1 cellular context compared by ENCODE assay signal in the genomic region with DNA sequence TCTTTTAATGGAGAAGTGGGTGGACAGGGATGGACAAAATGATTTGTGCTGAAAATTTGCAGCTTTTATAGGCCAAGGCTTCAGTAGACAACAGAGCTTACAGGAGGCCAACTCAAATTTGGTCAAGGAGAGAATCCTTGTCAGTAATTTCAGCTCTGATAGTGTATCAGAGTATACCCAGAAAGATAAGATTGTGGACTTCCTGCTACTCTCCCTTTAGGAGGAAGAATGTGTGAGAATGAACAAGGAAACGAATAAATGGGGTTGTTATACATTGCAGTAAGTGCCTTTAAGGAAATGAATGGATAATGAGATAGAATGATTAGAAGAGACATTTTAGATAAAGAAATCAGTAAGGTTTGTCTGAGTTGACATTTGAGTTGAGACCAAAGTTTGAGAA.
TF ChIP-seq lines count a peak whose summit lies in the region.

No MANE protein-coding gene starts in this region.

TF ChIP-seq in HCT116, 20 proteins besides CTCF, POLR2A, EP300 and RAD21 (continued from another document):
- TF ChIP-seq, protein P1, sequence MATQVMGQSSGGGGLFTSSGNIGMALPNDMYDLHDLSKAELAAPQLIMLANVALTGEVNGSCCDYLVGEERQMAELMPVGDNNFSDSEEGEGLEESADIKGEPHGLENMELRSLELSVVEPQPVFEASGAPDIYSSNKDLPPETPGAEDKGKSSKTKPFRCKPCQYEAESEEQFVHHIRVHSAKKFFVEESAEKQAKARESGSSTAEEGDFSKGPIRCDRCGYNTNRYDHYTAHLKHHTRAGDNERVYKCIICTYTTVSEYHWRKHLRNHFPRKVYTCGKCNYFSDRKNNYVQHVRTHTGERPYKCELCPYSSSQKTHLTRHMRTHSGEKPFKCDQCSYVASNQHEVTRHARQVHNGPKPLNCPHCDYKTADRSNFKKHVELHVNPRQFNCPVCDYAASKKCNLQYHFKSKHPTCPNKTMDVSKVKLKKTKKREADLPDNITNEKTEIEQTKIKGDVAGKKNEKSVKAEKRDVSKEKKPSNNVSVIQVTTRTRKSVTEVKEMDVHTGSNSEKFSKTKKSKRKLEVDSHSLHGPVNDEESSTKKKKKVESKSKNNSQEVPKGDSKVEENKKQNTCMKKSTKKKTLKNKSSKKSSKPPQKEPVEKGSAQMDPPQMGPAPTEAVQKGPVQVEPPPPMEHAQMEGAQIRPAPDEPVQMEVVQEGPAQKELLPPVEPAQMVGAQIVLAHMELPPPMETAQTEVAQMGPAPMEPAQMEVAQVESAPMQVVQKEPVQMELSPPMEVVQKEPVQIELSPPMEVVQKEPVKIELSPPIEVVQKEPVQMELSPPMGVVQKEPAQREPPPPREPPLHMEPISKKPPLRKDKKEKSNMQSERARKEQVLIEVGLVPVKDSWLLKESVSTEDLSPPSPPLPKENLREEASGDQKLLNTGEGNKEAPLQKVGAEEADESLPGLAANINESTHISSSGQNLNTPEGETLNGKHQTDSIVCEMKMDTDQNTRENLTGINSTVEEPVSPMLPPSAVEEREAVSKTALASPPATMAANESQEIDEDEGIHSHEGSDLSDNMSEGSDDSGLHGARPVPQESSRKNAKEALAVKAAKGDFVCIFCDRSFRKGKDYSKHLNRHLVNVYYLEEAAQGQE (IDR thresholded peaks at IDR 0.05; ENCODE audit: low read depth) = no peak
- TF ChIP-seq EGR1 (IDR thresholded peaks at IDR 0.05; ENCODE audit: low read depth) (no peak), ELF1 (IDR thresholded peaks at IDR 0.05; ENCODE audit: borderline replicate concordance, low read depth) (no peak), CEBPB (IDR thresholded peaks at IDR 0.05; ENCODE audit: low read depth) (no peak), EZH2phosphoT487 (IDR thresholded peaks at IDR 0.05; ENCODE audit: borderline replicate concordance) (no peak)
